26 cellular contexts compared by ENCODE assay signal in genomic region chr4:74377714-74378113, GRCh38. TPM values are rescaled to one million over a fixed set of nuclear protein-coding genes. Genes with fewer than 3 reads are reported as not detected.
"Had no signal": no experiment of that assay in that cellular context is flagged by ENCODE, and none has a peak within 500 bp of the region (broad histone marks: within the 10 kb centered on the region; RNA-seq: fewer than 3 reads in every experiment).

No MANE protein-coding gene starts in this region.

- H3K9me3 ChIP-seq: esophagus squamous epithelium, left ventricle myocardium inferior, pancreas, prostate gland, uterus had no signal

- H3K4me1 ChIP-seq: left ventricle myocardium inferior, pancreas, prostate gland, uterus had no signal

- H3K4me3 ChIP-seq: esophagus squamous epithelium, left ventricle myocardium inferior, lung, pancreas, prostate gland, skin epidermis, uterus had no signal

- ATAC-seq: activated CD4-positive, alpha-beta T cell treated with anti-CD3 and anti-CD28 coated beads for 36 hours; activated naive CD4-positive, alpha-beta T cell treated with anti-CD3 and anti-CD28 coated beads, Interleukin-2, amount 50 U/mL, for 72 hours; activated T-cell treated with anti-CD3 and anti-CD28 coated beads, Interleukin-2, amount 50 U/mL, for 72 hours; pancreas; sciatic nerve; stimulated activated memory B cell treated with anti-CD40 and anti-IgM and Interleukin-4, amounts not matched to agents 10 μg/mL and 1 μg/mL and 100 μg/mL, for 72 hours; stimulated activated naive CD8-positive, alpha-beta T cell treated with anti-CD3 and anti-CD28 coated beads, Interleukin-15, amount 100 ng/mL, for 72 hours had no signal

- H3K27ac ChIP-seq: esophagus squamous epithelium, left ventricle myocardium inferior, pancreas, prostate gland, skin epidermis, uterus had no signal

- H3K36me3 ChIP-seq: esophagus squamous epithelium, left ventricle myocardium inferior, pancreas, prostate gland, uterus had no signal

- FAIRE-seq: bronchial epithelial cell had no signal

- H3K27me3 ChIP-seq: esophagus squamous epithelium, uterus had no signal

- DNase-seq: activated CD4-positive, alpha-beta T cell treated with anti-CD3 and anti-CD28 coated beads for 36 hours; activated CD4-positive, CD25-positive, alpha-beta regulatory T cell; activated naive CD4-positive, alpha-beta T cell; activated T-cell treated with anti-CD3 and anti-CD28 coated beads for 4 hours; activated T-cell treated with anti-CD3 and anti-CD28 coated beads, Interleukin-2, amount 50 U/mL, for 72 hours; dermis blood vessel endothelial cell; effector CD4-positive, alpha-beta T cell; esophagus squamous epithelium; left ventricle myocardium inferior; naive B cell; nephron progenitor cell; pancreas; retina; stimulated activated CD4-positive, alpha-beta T cell treated with anti-CD3 and anti-CD28 coated beads, Interleukin-4, amount 100 ng/mL, for 4 hours; stimulated activated CD8-positive, alpha-beta memory T cell treated with anti-CD3 and anti-CD28 coated beads, Interleukin-4, amount 100 ng/mL, for 48 hours; stimulated activated naive CD8-positive, alpha-beta T cell treated with anti-CD3 and anti-CD28 coated beads, Interleukin-15, amount 100 ng/mL, for 72 hours; substantia nigra; uterus had no signal

RNA-seq across cellular contexts. Expression of gene EREG, which starts 12.8 kb away (rescaled TPM):
- total RNA-seq: activated CD4-positive, alpha-beta T cell treated with anti-CD3 and anti-CD28 coated beads for 36 hours; frontal cortex; left ventricle myocardium inferior had no signal
- polyA plus RNA-seq: pancreas had no signal
